Comparison of ENCODE assay signal across 1 cellular context in genomic region chr12:9925746-9926393, GRCh38.
A peak's percentile ranks its signal among the peaks of the same experiment; 100 is the strongest.
TF ChIP-seq lines count a peak whose summit lies in the region.

No MANE protein-coding gene starts in this region.

TF ChIP-seq in HepG2, 621 proteins besides CTCF, POLR2A, EP300 and RAD21:
- TF ChIP-seq SMC3 (IDR thresholded peaks at IDR 0.05; ENCODE audit: low read length) (peak; percentile 50; the same call in 1 of the 2 replicates), HMGXB4 (CRISPR knock-in tag; IDR thresholded peaks at IDR 0.05; ENCODE audit: borderline replicate concordance in 1 of 2, low read depth in 1 of 2) (no peak), STAG1 (CRISPR knock-in tag; IDR thresholded peaks at IDR 0.05) (peak; percentile 37)
